Comparison of ENCODE assay signal across 1 cellular context in genomic region chr17:82297804-82298537, GRCh38.
TF ChIP-seq lines count a peak whose summit lies in the region.

No MANE protein-coding gene starts in this region.

TF ChIP-seq in K562, 482 proteins besides CTCF, POLR2A, EP300 and RAD21 (continued from another document and continues in another):
- TF ChIP-seq MGA (IDR thresholded peaks at IDR 0.05), result peak; percentile 80
- TF ChIP-seq ZNF23 (CRISPR knock-in tag; IDR thresholded peaks at IDR 0.05), result no peak
- no peak for TF ChIP-seq HNRNPH1 (optimal IDR thresholded peaks at IDR 0.05; ENCODE audit: low read depth, low read length)
- no peak for TF ChIP-seq PTTG1 (tag; IDR thresholded peaks at IDR 0.05; ENCODE audit: low read depth)
- TF ChIP-seq ZFP1 (CRISPR knock-in tag; IDR thresholded peaks at IDR 0.05), result no peak
- no peak; the same call in 1 of the 2 replicates for TF ChIP-seq THAP12 (CRISPR knock-in tag; IDR thresholded peaks at IDR 0.05)
- no peak for TF ChIP-seq CHAMP1 (IDR thresholded peaks at IDR 0.05)
- TF ChIP-seq ZC3H8 (IDR thresholded peaks at IDR 0.05), result no peak
- TF ChIP-seq RBM34 (IDR thresholded peaks at IDR 0.05; ENCODE audit: borderline replicate concordance, insufficient read depth, low read length), result no peak
- no peak; the same call in 1 of the 2 replicates for TF ChIP-seq VEZF1 (CRISPR knock-in tag; IDR thresholded peaks at IDR 0.05)
- TF ChIP-seq E2F4 (CRISPR knock-in tag; IDR thresholded peaks at IDR 0.05; ENCODE audit: low read depth), result no peak
- no peak for TF ChIP-seq YBX1 (IDR thresholded peaks at IDR 0.05)
- TF ChIP-seq ZNF324 (CRISPR knock-in tag; IDR thresholded peaks at IDR 0.05), result no peak
- no peak for TF ChIP-seq E2F8 (IDR thresholded peaks at IDR 0.05; ENCODE audit: low read depth, partially characterized antibody)
- TF ChIP-seq ZMIZ1 (IDR thresholded peaks at IDR 0.05; ENCODE audit: low read depth in 2 of 2, low read length in 2 of 2), result no peak
- no peak for TF ChIP-seq ZNF408 (CRISPR knock-in tag; IDR thresholded peaks at IDR 0.05; ENCODE audit: low read depth)
- no peak for TF ChIP-seq GTF2F1 (IDR thresholded peaks at IDR 0.05; ENCODE audit: low read depth, low read length)
- no peak for TF ChIP-seq PHB (CRISPR knock-in tag; IDR thresholded peaks at IDR 0.05)
- 0 out of 2 replicates have a peak, but pooled peaks have one; percentile 16 for TF ChIP-seq CREB1 (IDR thresholded peaks at IDR 0.05)
- peak; percentile 22; the same call in 1 of the 2 replicates for TF ChIP-seq CREB1 (CRISPR knock-in tag; IDR thresholded peaks at IDR 0.05)
- no peak for TF ChIP-seq CC2D1A (IDR thresholded peaks at IDR 0.05)
- no peak for TF ChIP-seq ID3 (CRISPR knock-in tag; IDR thresholded peaks at IDR 0.05)
- peak; percentile 36; the same call in 1 of the 2 replicates for TF ChIP-seq ID3 (tag; IDR thresholded peaks at IDR 0.05)
- TF ChIP-seq JUNB (CRISPR knock-in tag; conservative IDR thresholded peaks at IDR 0.05), result no peak
- TF ChIP-seq LARP7 (IDR thresholded peaks at IDR 0.05), result no peak
- TF ChIP-seq MAZ (CRISPR knock-in tag; conservative IDR thresholded peaks at IDR 0.05 in 1 of 2, IDR thresholded peaks at IDR 0.05 in 1 of 2), result peak; percentile 76 to 84
